In genomic region chr1:47232187-47232874, GRCh38 we compare ENCODE assay signal across 8 cellular contexts. TPM values are rescaled to one million over a fixed set of nuclear protein-coding genes. Genes with fewer than 3 reads are reported as not detected.
DNase-seq lines count a peak whose midpoint lies in the region; ATAC-seq lines count a peak whose summit lies in the region.

Gene TAL1 (minus strand): TSS chr1:47232225. CDS start chr1:47225888, 6,337 bp downstream.

- no peaks in the 10 kb centered on the region for H3K36me3 Mint-ChIP-seq in natural killer cell treated with Interleukin-12 subunit alpha and Interleukin-12 subunit beta and Interleukin-15 and Interleukin-18, amount 100 ng/mL, for 72 hours

- peak in 1 of 2 donors; percentile 67 for ATAC-seq in natural killer cell treated with Interleukin-12 subunit alpha and Interleukin-12 subunit beta and Interleukin-15 and Interleukin-18, amount 100 ng/mL, for 72 hours
- ATAC-seq in GM19452 (IDR thresholded peaks at IDR 0.05; ENCODE audit: unreplicated experiment) (no peak), HG02885 (IDR thresholded peaks at IDR 0.05; ENCODE audit: poor library complexity, unreplicated experiment) (no peak), GM19395 (IDR thresholded peaks at IDR 0.05; ENCODE audit: unreplicated experiment) (no peak)

- 8 to 11% methylated on average over 33 to 51 of the region's 51 CpGs for WGBS in esophagus, 2 donors

- H3K4me3 Mint-ChIP-seq in natural killer cell treated with Interleukin-12 subunit alpha and Interleukin-12 subunit beta and Interleukin-15 and Interleukin-18, amount 100 ng/mL, for 72 hours = peak within 1 kb of the TSS; percentile 89

- peak; percentile 13 for DNase-seq in AG20443 (ENCODE audit: low spot score)
- peak; percentile 53 for DNase-seq in OCI-M2 (lab: John Stamatoyannopoulos, UW; ENCODE audit: unreplicated experiment)
- no peak for DNase-seq in natural killer cell treated with Interleukin-12 subunit alpha and Interleukin-12 subunit beta and Interleukin-15 and Interleukin-18, amount 100 ng/mL, for 72 hours (ENCODE audit: low spot score)
- no peak for DNase-seq in inferior parietal cortex (ENCODE audit: extremely low spot score)

- H3K36me3 ChIP-seq in esophagus (ENCODE audit: control insufficient read depth in 2 of 2, insufficient read depth in 2 of 2, low read length in 1 of 2) = no peaks in the 10 kb centered on the region

- peaks cover 27 to 28% of the 10 kb centered on the region in 2 donors for H3K4me1 Mint-ChIP-seq in natural killer cell treated with Interleukin-12 subunit alpha and Interleukin-12 subunit beta and Interleukin-15 and Interleukin-18, amount 100 ng/mL, for 72 hours (ENCODE audit: low read depth in 2 of 2)

- H3K27me3 Mint-ChIP-seq in natural killer cell treated with Interleukin-12 subunit alpha and Interleukin-12 subunit beta and Interleukin-15 and Interleukin-18, amount 100 ng/mL, for 72 hours = peaks cover 55 to 66% of the 10 kb centered on the region in 2 donors

- H3K9me3 ChIP-seq in esophagus (ENCODE audit: control insufficient read depth in 2 of 2, insufficient read depth in 1 of 2, low read depth in 1 of 2, low read length in 1 of 2) = peaks cover 0 to 2% of the 10 kb centered on the region in 2 donors

- H3K9me3 Mint-ChIP-seq in natural killer cell treated with Interleukin-12 subunit alpha and Interleukin-12 subunit beta and Interleukin-15 and Interleukin-18, amount 100 ng/mL, for 72 hours = no peaks in the 10 kb centered on the region

- H3K4me3 ChIP-seq in esophagus (ENCODE audit: low read depth in 1 of 2, low read length in 2 of 2) = peak within 1 kb of the TSS; percentile 35 to 41

- H3K27ac Mint-ChIP-seq in natural killer cell treated with Interleukin-12 subunit alpha and Interleukin-12 subunit beta and Interleukin-15 and Interleukin-18, amount 100 ng/mL, for 72 hours = peak within 1 kb of the TSS; percentile 19 to 52

- H3K27ac ChIP-seq in esophagus (ENCODE audit: low read depth in 2 of 2, low read length in 1 of 2) = peak within 1 kb of the TSS; percentile 14 to 70

- peaks cover 3 to 24% of the 10 kb centered on the region in 2 donors for H3K27me3 ChIP-seq in esophagus (ENCODE audit: control insufficient read depth in 1 of 2, insufficient read depth in 2 of 2, low read length in 2 of 2)

- H3K4me1 ChIP-seq in esophagus (ENCODE audit: control insufficient read depth in 2 of 2, insufficient read depth in 2 of 2, low read length in 1 of 2) = peaks cover 0 to 6% of the 10 kb centered on the region in 2 donors

RNA-seq across cellular contexts. Expression of gene TAL1, which starts in this region (rescaled TPM):
- polyA plus RNA-seq in esophagus = 1 to 10 TPM in 1 of 2 donors, under 1 TPM in 1; 0.82 to 1.1 TPM
- 1 to 10 TPM in 1 of 2 donors, not detected in 1; 1.7 TPM for total RNA-seq in natural killer cell treated with Interleukin-12 subunit alpha and Interleukin-12 subunit beta and Interleukin-15 and Interleukin-18, amount 100 ng/mL, for 72 hours

Comparison
In these comparisons a context has a peak if more than half of its experiments do, and no peak if none do; other contexts are left out.
1. DNase-seq: peak in AG20443 (single experiment) and OCI-M2 (single experiment); none in natural killer cell treated with Interleukin-12 subunit alpha and Interleukin-12 subunit beta and Interleukin-15 and Interleukin-18, amount 100 ng/mL, for 72 hours (single experiment) and inferior parietal cortex (single experiment).